Comparison of ENCODE assay signal across 1 cellular context in the genomic region with DNA sequence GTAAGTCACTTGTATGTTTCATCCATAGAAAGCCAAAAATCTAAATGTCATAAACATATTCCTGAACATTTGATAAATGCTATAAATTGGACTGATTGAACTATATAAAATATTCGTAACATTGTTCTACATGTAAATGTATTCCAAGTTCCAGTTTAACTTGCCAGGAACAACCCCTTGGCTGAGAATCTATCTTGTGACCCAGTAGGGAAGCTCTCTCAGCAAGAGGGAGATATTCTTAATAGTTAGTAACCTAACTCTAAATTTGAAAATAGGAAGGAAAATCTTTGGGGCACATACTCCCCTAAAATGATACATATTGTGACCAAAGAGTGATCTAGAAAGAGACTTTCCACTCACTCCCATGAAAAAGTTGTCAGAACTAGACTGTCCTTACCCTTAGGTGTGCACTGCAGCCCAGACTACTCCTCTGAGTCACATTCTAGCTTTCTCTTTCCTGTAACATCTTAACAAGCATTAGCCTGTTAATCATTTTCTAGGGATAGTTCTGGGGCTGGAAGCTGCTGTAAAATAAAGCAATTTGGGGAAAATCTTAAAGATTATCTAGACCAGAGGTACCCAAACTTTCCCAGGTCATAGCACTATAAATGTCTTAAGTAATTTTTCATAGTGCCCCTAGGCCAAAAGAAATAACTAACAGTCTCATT.
TF ChIP-seq lines count a peak whose summit lies in the region.

No MANE protein-coding gene starts in this region.

TF ChIP-seq in HepG2, 621 proteins besides CTCF, POLR2A, EP300 and RAD21 (continued from another document):
- TF ChIP-seq, protein P1, sequence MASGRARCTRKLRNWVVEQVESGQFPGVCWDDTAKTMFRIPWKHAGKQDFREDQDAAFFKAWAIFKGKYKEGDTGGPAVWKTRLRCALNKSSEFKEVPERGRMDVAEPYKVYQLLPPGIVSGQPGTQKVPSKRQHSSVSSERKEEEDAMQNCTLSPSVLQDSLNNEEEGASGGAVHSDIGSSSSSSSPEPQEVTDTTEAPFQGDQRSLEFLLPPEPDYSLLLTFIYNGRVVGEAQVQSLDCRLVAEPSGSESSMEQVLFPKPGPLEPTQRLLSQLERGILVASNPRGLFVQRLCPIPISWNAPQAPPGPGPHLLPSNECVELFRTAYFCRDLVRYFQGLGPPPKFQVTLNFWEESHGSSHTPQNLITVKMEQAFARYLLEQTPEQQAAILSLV (CRISPR knock-in tag; IDR thresholded peaks at IDR 0.05; ENCODE audit: borderline replicate concordance): no peak
- no peak for TF ChIP-seq ZNF7 (CRISPR knock-in tag; IDR thresholded peaks at IDR 0.05)
